Comparison of ENCODE assay signal across 7 cellular contexts in genomic region chr16:1152651-1153259, GRCh38. TPM values are rescaled to one million over a fixed set of nuclear protein-coding genes. Genes with fewer than 3 reads are reported as not detected.
A peak's percentile ranks its signal among the peaks of the same experiment; 100 is the strongest.
DNase-seq lines count a peak whose midpoint lies in the region; ATAC-seq and TF ChIP-seq lines count a peak whose summit lies in the region.

TSS of gene CACNA1H (plus strand) at chr16:1153106. CDS start at chr16:1153738, 632 bp downstream.

- DNase-seq in LNCaP clone FGC (ENCODE audit: low read depth) (no peak), activated T-cell treated with anti-CD3 and anti-CD28 coated beads for 1 hour (ENCODE audit: low read depth) (peak; percentile 52), cardiac muscle cell (ENCODE audit: low read depth in 1 of 2, low spot score in 1 of 2) (peak in 1 of 2 donors; percentile 73)

- no peaks in the 10 kb centered on the region for H3K36me3 ChIP-seq in cardiac muscle cell

- ATAC-seq in GM19455 (IDR thresholded peaks at IDR 0.05; ENCODE audit: unreplicated experiment), result no peak
- no peak for ATAC-seq in HG02870 (IDR thresholded peaks at IDR 0.05; ENCODE audit: unreplicated experiment)
- ATAC-seq in GM21367 (IDR thresholded peaks at IDR 0.05; ENCODE audit: unreplicated experiment), result no peak

- no peaks in the 10 kb centered on the region for H3K27me3 ChIP-seq in cardiac muscle cell

- peaks cover 7% of the 10 kb centered on the region for H3K4me1 ChIP-seq in cardiac muscle cell (ENCODE audit: low read depth)

- peak; percentile 35 for TF ChIP-seq CTCF in LNCaP clone FGC (IDR thresholded peaks at IDR 0.05; ENCODE audit: control insufficient read depth, extremely low read depth, insufficient read depth)
- TF ChIP-seq CTCF in cardiac muscle cell (IDR thresholded peaks at IDR 0.05; ENCODE audit: low read depth, low read length), result no peak

- H3K9me3 ChIP-seq in cardiac muscle cell (ENCODE audit: low read depth), result no peaks in the 10 kb centered on the region

- no peak within 1 kb of the TSS for H3K27ac ChIP-seq in cardiac muscle cell
- H3K27ac ChIP-seq in skin epidermis, result peak within 1 kb of the TSS in 1 of 21 experiments; percentile 43

- H3K4me3 ChIP-seq in LNCaP clone FGC (ENCODE audit: low read depth, low read length), result 0 out of 2 replicates have a peak within 1 kb of the TSS, but pooled peaks have one; percentile 18
- H3K4me3 ChIP-seq in cardiac muscle cell, result peak within 1 kb of the TSS; percentile 92
- peak within 1 kb of the TSS; percentile 21 to 49 (median 30) for H3K4me3 ChIP-seq in skin epidermis

RNA-seq across cellular contexts. Expression of gene CACNA1H, which starts in this region (rescaled TPM):
- 30.4 and 66.1 TPM in 2 replicates for total RNA-seq in cardiac muscle cell
- polyA plus RNA-seq in cardiac muscle cell, result 8.9 and 16.5 TPM in 2 replicates

Comparison
In these comparisons a context has a peak if more than half of its experiments do, and no peak if none do; other contexts are left out.
1. H3K4me3 ChIP-seq: peak in every context shown above with its lines; median percentile 92 in cardiac muscle cell; 30 in skin epidermis; 18 in LNCaP clone FGC.